ENCODE assay signal across 8 cellular contexts in the genomic region with DNA sequence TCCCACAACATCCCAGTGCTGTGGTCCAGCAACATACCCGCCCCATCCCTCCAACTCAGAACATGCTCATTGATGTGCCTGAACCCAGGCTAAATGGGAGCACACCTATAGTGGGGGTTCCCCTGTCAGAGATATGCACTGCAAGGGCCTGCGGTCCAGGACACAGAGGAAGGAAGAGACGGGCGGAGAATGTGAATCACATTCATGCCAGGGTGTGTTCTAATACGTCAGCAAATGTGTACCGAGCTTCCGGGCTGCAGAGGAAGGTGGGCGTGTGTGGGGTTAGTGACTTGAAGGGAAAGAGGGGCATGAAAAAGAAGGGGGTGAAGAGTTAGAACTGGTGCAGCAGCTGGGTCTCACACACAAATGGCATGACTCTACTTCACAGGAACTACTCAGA.
A peak's percentile ranks its signal among the peaks of the same experiment; 100 is the strongest.
DNase-seq lines count a peak whose midpoint lies in the region; ATAC-seq lines count a peak whose summit lies in the region.

No MANE protein-coding gene starts in this region.

- H3K23ac ChIP-seq in mesendoderm (ENCODE audit: low read length) = no peak overlapping the region

- no peaks in the 10 kb centered on the region for H3K36me3 ChIP-seq in mesendoderm (ENCODE audit: control insufficient read depth, insufficient read depth, low read length)

- H2BK120ac ChIP-seq in mesendoderm (ENCODE audit: low read depth, low read length) = no peak overlapping the region

- no peaks in the 10 kb centered on the region for H3K79me2 ChIP-seq in mesendoderm (ENCODE audit: control insufficient read depth, insufficient read depth, low read length)

- no peaks in the 10 kb centered on the region for H3K4me1 ChIP-seq in mesendoderm (ENCODE audit: control insufficient read depth, low read depth, low read length)

- no peak overlapping the region for H3K56ac ChIP-seq in mesendoderm (ENCODE audit: low read length)

- no peak overlapping the region for H3K18ac ChIP-seq in mesendoderm (ENCODE audit: low read length)

- no peak overlapping the region for H3K9ac ChIP-seq in mesendoderm (ENCODE audit: low read length)

- H2BK15ac ChIP-seq in mesendoderm (replicated peaks; ENCODE audit: low read depth) = no peak overlapping the region

- ATAC-seq in HG03442 (IDR thresholded peaks at IDR 0.05; ENCODE audit: unreplicated experiment) (no peak), GM21515 (IDR thresholded peaks at IDR 0.05; ENCODE audit: unreplicated experiment) (no peak)

- no peak overlapping the region for H4K5ac ChIP-seq in mesendoderm (ENCODE audit: low read length)

- H3K4ac ChIP-seq in mesendoderm (ENCODE audit: low read depth, low read length) = no peak overlapping the region

- no peak overlapping the region for H2AK5ac ChIP-seq in mesendoderm (ENCODE audit: low read length)

- no peak overlapping the region for H3K4me3 ChIP-seq in mesendoderm (ENCODE audit: low read length)

- H3K27me3 ChIP-seq in mesendoderm (ENCODE audit: insufficient read depth, low read length, poor library complexity) = no peaks in the 10 kb centered on the region

- WGBS in mesendoderm (ENCODE audit: extremely low coverage, insufficient coverage, low lambda C conversion rate) = no CpG with 5 or more reads among the region's 8 CpGs

- no peaks in the 10 kb centered on the region for H3K79me1 ChIP-seq in mesendoderm (ENCODE audit: low read length)

- H4K8ac ChIP-seq in mesendoderm (ENCODE audit: low read depth, low read length) = no peak overlapping the region

- no peak overlapping the region for H3K4me2 ChIP-seq in mesendoderm (ENCODE audit: low read length)

- no peak overlapping the region for H3K27ac ChIP-seq in mesendoderm (ENCODE audit: low read depth, low read length)

- intact Hi-C loops in head of caudate nucleus (cut with DNase I) = no loop called here

- no peak overlapping the region for H2BK5ac ChIP-seq in mesendoderm (ENCODE audit: low read length)

- DNase-seq in T-helper 9 cell (peak; percentile 5), activated T-cell treated with anti-CD3 and anti-CD28 coated beads for 1 hour (ENCODE audit: low read depth) (peak; percentile 7), lung microvascular endothelial cell (ENCODE audit: low read depth in 2 of 2) (peak; percentile 31 to 54), mesendoderm (no peak), head of caudate nucleus (no peak)
- DNase-seq in stimulated activated CD8-positive, alpha-beta memory T cell treated with anti-CD3 and anti-CD28 coated beads, Interleukin-2, amount 100 ng/mL, for 1 hour (ENCODE audit: low read depth in 2 of 2) = peak; percentile 11 to 30

Comparison
In these comparisons a context has a peak if more than half of its experiments do, and no peak if none do; other contexts are left out.
1. DNase-seq: peak in T-helper 9 cell (single experiment), activated T-cell treated with anti-CD3 and anti-CD28 coated beads for 1 hour (single experiment), lung microvascular endothelial cell (2 of 2) and stimulated activated CD8-positive, alpha-beta memory T cell treated with anti-CD3 and anti-CD28 coated beads, Interleukin-2, amount 100 ng/mL, for 1 hour (2 of 2); none in mesendoderm (single experiment) and head of caudate nucleus (0 of 42).